ENCODE assay signal across 13 cellular contexts in genomic region chr4:129926936-129927335, GRCh38.
DNase-seq lines count a peak whose midpoint lies in the region; ATAC-seq and TF ChIP-seq lines count a peak whose summit lies in the region.
"Had no signal": no experiment of that assay in that cellular context is flagged by ENCODE, and none has a peak within 500 bp of the region (broad histone marks: within the 10 kb centered on the region; RNA-seq: fewer than 3 reads in every experiment).

No MANE protein-coding gene starts in this region.

- no peaks in the 10 kb centered on the region for H3K4me1 ChIP-seq in heart left ventricle
- H3K4me1 ChIP-seq: body of pancreas had no signal

- H3K27me3 Mint-ChIP-seq in osteocyte (ENCODE audit: unreplicated experiment) = no peaks in the 10 kb centered on the region

- no peak overlapping the region for H3K4me3 ChIP-seq in heart left ventricle
- H3K4me3 ChIP-seq: body of pancreas had no signal

- ATAC-seq in heart left ventricle = no peak
- ATAC-seq: body of pancreas had no signal

- H3K4me3 Mint-ChIP-seq in osteocyte (ENCODE audit: unreplicated experiment) = no peak overlapping the region
- H3K4me3 Mint-ChIP-seq: T-helper 2 cell treated with Interferon-gamma antibody and Interleukin-4, amounts not matched to agents 5 μg/mL and 100 μg/mL, for 36 hours had no signal

- H3K9me3 ChIP-seq in heart left ventricle = no peaks in the 10 kb centered on the region
- H3K9me3 ChIP-seq: body of pancreas had no signal

- TF ChIP-seq CTCF in osteocyte (IDR thresholded peaks at IDR 0.05) (peak; percentile 66), heart left ventricle (IDR thresholded peaks at IDR 0.05) (no peak)

- H3K4me1 Mint-ChIP-seq in osteocyte (ENCODE audit: unreplicated experiment) = no peaks in the 10 kb centered on the region

- H3K36me3 Mint-ChIP-seq in osteocyte (ENCODE audit: unreplicated experiment) = no peaks in the 10 kb centered on the region

- H3K27ac Mint-ChIP-seq in osteocyte (ENCODE audit: unreplicated experiment) = no peak overlapping the region
- H3K27ac Mint-ChIP-seq: T-helper 2 cell treated with Interferon-gamma antibody and Interleukin-4, amounts not matched to agents 5 μg/mL and 100 μg/mL, for 36 hours had no signal

- no peaks in the 10 kb centered on the region for H3K27me3 ChIP-seq in heart left ventricle
- H3K27me3 ChIP-seq: body of pancreas had no signal

- intact Hi-C loops in posterior vena cava (cut with DNase I) (no loop called here), heart left ventricle (cut with DNase I) (no loop called here)

- H3K36me3 ChIP-seq in heart left ventricle = no peaks in the 10 kb centered on the region

- no peak overlapping the region for H3K27ac ChIP-seq in heart left ventricle
- H3K27ac ChIP-seq: body of pancreas had no signal

- DNase-seq in NCI-H2171 treated with DMSO at 0.1 percent for 48 hours (lab: John Stamatoyannopoulos, UW) (peak; percentile 53), NCI-H2171 (lab: John Stamatoyannopoulos, UW) (no peak), NCI-H1694 treated with DMSO at 0.1 percent for 48 hours (lab: John Stamatoyannopoulos, UW) (peak; percentile 29), astrocyte of the hippocampus (ENCODE audit: low read depth, low spot score) (peak; percentile 5), osteocyte (ENCODE audit: extremely low spot score, unreplicated experiment) (no peak), posterior vena cava (ENCODE audit: low spot score) (no peak), COLO829 (ENCODE audit: low spot score) (no peak), heart left ventricle (no peak)
- DNase-seq: activated CD8-positive, alpha-beta memory T cell treated with anti-CD3 and anti-CD28 coated beads, Interleukin-2, amount 50 U/mL, for 48 hours; body of pancreas; islet precursor cell; NCI-H2029 had no signal

- TF ChIP-seq POLR2A in heart left ventricle (IDR thresholded peaks at IDR 0.05) = no peak

- no peaks in the 10 kb centered on the region for H3K9me3 Mint-ChIP-seq in osteocyte (ENCODE audit: unreplicated experiment)
- H3K9me3 Mint-ChIP-seq: T-helper 2 cell treated with Interferon-gamma antibody and Interleukin-4, amounts not matched to agents 5 μg/mL and 100 μg/mL, for 36 hours had no signal

Comparison
In these comparisons a context has a peak if more than half of its experiments do, and no peak if none do; other contexts are left out.
1. DNase-seq: peak in NCI-H2171 treated with DMSO at 0.1 percent for 48 hours (single experiment), NCI-H1694 treated with DMSO at 0.1 percent for 48 hours (single experiment) and astrocyte of the hippocampus (single experiment); none in NCI-H2171 (single experiment), osteocyte (single experiment), posterior vena cava (single experiment), COLO829 (single experiment) and heart left ventricle (0 of 5).